17 cellular contexts compared by ENCODE assay signal in the genomic region with DNA sequence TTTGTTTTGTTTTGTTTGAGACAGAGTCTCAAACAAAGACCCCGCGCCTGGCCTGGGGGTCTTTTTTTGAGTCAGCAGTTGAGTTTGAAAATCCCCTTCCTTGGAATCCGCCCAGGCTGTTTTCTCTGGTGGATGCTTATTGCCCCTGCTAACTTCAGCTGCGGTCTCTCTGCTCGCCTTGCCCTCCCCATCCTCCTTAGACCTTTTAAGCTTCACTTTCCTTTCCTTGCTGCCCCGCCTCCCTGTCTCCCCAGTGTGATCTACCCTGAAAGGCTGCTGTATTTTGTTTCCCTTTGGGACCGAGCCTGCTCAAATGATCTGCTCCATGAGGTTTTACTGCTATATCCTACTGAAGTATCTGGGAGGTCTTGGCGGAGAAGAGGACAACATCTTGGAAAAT. TPM values are rescaled to one million over a fixed set of nuclear protein-coding genes. Genes with fewer than 3 reads are reported as not detected.
A peak's percentile ranks its signal among the peaks of the same experiment; 100 is the strongest.
DNase-seq lines count a peak whose midpoint lies in the region; ATAC-seq and TF ChIP-seq lines count a peak whose summit lies in the region.
"Had no signal": no experiment of that assay in that cellular context is flagged by ENCODE, and none has a peak within 500 bp of the region (broad histone marks: within the 10 kb centered on the region; RNA-seq: fewer than 3 reads in every experiment).

No MANE protein-coding gene starts in this region.

- TF ChIP-seq EP300 in stomach (IDR thresholded peaks at IDR 0.05): no peak

- H3K9me3 Mint-ChIP-seq in activated CD8-positive, alpha-beta memory T cell treated with anti-CD3 and anti-CD28 coated beads, Interleukin-2, amount 10 ng/mL, durations not matched to agents 7 days and 5 days (ENCODE audit: low read depth): no peaks in the 10 kb centered on the region
- H3K9me3 Mint-ChIP-seq in activated CD4-positive, alpha-beta memory T cell treated with anti-CD3 and anti-CD28 coated beads, Interleukin-2, amount 10 ng/mL, durations not matched to agents 7 days and 5 days: no peaks in the 10 kb centered on the region

- peaks cover 64% of the 10 kb centered on the region for H3K4me1 Mint-ChIP-seq in activated CD8-positive, alpha-beta memory T cell treated with anti-CD3 and anti-CD28 coated beads, Interleukin-2, amount 10 ng/mL, durations not matched to agents 7 days and 5 days
- H3K4me1 Mint-ChIP-seq in activated CD4-positive, alpha-beta memory T cell treated with anti-CD3 and anti-CD28 coated beads, Interleukin-2, amount 10 ng/mL, durations not matched to agents 7 days and 5 days: peaks cover 70% of the 10 kb centered on the region

- H3K27me3 Mint-ChIP-seq in activated CD8-positive, alpha-beta memory T cell treated with anti-CD3 and anti-CD28 coated beads, Interleukin-2, amount 10 ng/mL, durations not matched to agents 7 days and 5 days: no peaks in the 10 kb centered on the region
- H3K27me3 Mint-ChIP-seq in activated CD4-positive, alpha-beta memory T cell treated with anti-CD3 and anti-CD28 coated beads, Interleukin-2, amount 10 ng/mL, durations not matched to agents 7 days and 5 days: no peaks in the 10 kb centered on the region

- peaks cover 62% of the 10 kb centered on the region for H3K36me3 Mint-ChIP-seq in activated CD8-positive, alpha-beta memory T cell treated with anti-CD3 and anti-CD28 coated beads, Interleukin-2, amount 10 ng/mL, durations not matched to agents 7 days and 5 days
- H3K36me3 Mint-ChIP-seq in activated CD4-positive, alpha-beta memory T cell treated with anti-CD3 and anti-CD28 coated beads, Interleukin-2, amount 10 ng/mL, durations not matched to agents 7 days and 5 days (ENCODE audit: low read depth): peaks cover 65% of the 10 kb centered on the region

- WGBS in stomach, 5 donors: 78 to 83% (median 83%) methylated on average over 8 of the region's 8 CpGs

- peaks cover 0 to under 1% (median under 1%) of the 10 kb centered on the region in 4 donors for H3K36me3 ChIP-seq in stomach
- H3K36me3 ChIP-seq: adrenal gland, transverse colon had no signal

- TF ChIP-seq CTCF in stomach (IDR thresholded peaks at IDR 0.05): no peak

- intact Hi-C loops in stomach (cut with DNase I; ENCODE audit: low total_unique reads): no loop called here

- H3K4me3 ChIP-seq in stomach: no peak overlapping the region
- H3K4me3 ChIP-seq: A549, adrenal gland, mucosa of descending colon, transverse colon had no signal

- no peaks in the 10 kb centered on the region for H3K27me3 ChIP-seq in stomach
- H3K27me3 ChIP-seq: adrenal gland, transverse colon had no signal

- peak overlapping the region; percentile 96 for H3K27ac Mint-ChIP-seq in activated CD8-positive, alpha-beta memory T cell treated with anti-CD3 and anti-CD28 coated beads, Interleukin-2, amount 10 ng/mL, durations not matched to agents 7 days and 5 days
- peak overlapping the region; percentile 48 for H3K27ac Mint-ChIP-seq in activated CD4-positive, alpha-beta memory T cell treated with anti-CD3 and anti-CD28 coated beads, Interleukin-2, amount 10 ng/mL, durations not matched to agents 7 days and 5 days

- peak; percentile 82 for DNase-seq in activated CD8-positive, alpha-beta memory T cell treated with anti-CD3 and anti-CD28 coated beads, Interleukin-2, amount 10 ng/mL, durations not matched to agents 7 days and 5 days
- DNase-seq in activated CD8-positive, alpha-beta memory T cell treated with anti-CD3 and anti-CD28 coated beads for 24 hours: no peak
- DNase-seq in activated CD4-positive, alpha-beta memory T cell treated with anti-CD3 and anti-CD28 coated beads, Interleukin-2, amount 10 ng/mL, durations not matched to agents 7 days and 5 days: peak; percentile 51
- DNase-seq in ecto neural progenitor cell (ENCODE audit: low spot score) (peak; percentile 34), stomach (no peak), erythroblast (lab: John Stamatoyannopoulos, UW) (no peak), NCI-H748 treated with DMSO at 0.1 percent for 48 hours (lab: John Stamatoyannopoulos, UW) (no peak), SKM-1 (lab: John Stamatoyannopoulos, UW; ENCODE audit: unreplicated experiment) (no peak)
- DNase-seq: adrenal gland, DMS53, mucosa of descending colon, NCI-H1105 treated with DMSO at 0.1 percent for 48 hours, NCI-H69, retina, transverse colon had no signal

- POLR2A ChIA-PET in activated CD4-positive, alpha-beta memory T cell treated with anti-CD3 and anti-CD28 coated beads, Interleukin-2, amount 10 ng/mL, durations not matched to agents 7 days and 5 days (lab: Charles Lee): interaction anchor here (1.4 to 6.0 kb wide), 2 partner anchors 60 to 74 kb away, joined by 5 to 63 read pairs; a partner anchor contains a TSS

- peak overlapping the region; percentile 87 for H3K4me3 Mint-ChIP-seq in activated CD8-positive, alpha-beta memory T cell treated with anti-CD3 and anti-CD28 coated beads, Interleukin-2, amount 10 ng/mL, durations not matched to agents 7 days and 5 days
- H3K4me3 Mint-ChIP-seq in activated CD4-positive, alpha-beta memory T cell treated with anti-CD3 and anti-CD28 coated beads, Interleukin-2, amount 10 ng/mL, durations not matched to agents 7 days and 5 days: peak overlapping the region; percentile 93

- H3K27ac ChIP-seq in stomach: peak overlapping the region in 3 of 5 donors; percentile 38 to 56 (median 51)
- H3K27ac ChIP-seq: A549, adrenal gland, RWPE1 had no signal

- no peaks in the 10 kb centered on the region for H3K9me3 ChIP-seq in stomach
- H3K9me3 ChIP-seq: A549, adrenal gland, mucosa of descending colon, transverse colon had no signal

- TF ChIP-seq POLR2A in stomach (IDR thresholded peaks at IDR 0.05) (no peak), erythroblast (IDR thresholded peaks at IDR 0.05; ENCODE audit: low read length) (no peak)

- peaks cover 13 to 45% (median 22%) of the 10 kb centered on the region in 4 donors for H3K4me1 ChIP-seq in stomach
- H3K4me1 ChIP-seq: A549 had no signal

- CTCF ChIA-PET in activated CD8-positive, alpha-beta memory T cell treated with anti-CD3 and anti-CD28 coated beads, Interleukin-2, amount 10 ng/mL, durations not matched to agents 7 days and 5 days (lab: Charles Lee): interaction anchor here (0.9 to 2.7 kb wide), 2 partner anchors 16 to 75 kb away, joined by 3 to 7 read pairs; a partner anchor contains a TSS
- CTCF ChIA-PET in activated CD4-positive, alpha-beta memory T cell treated with anti-CD3 and anti-CD28 coated beads, Interleukin-2, amount 10 ng/mL, durations not matched to agents 7 days and 5 days (lab: Charles Lee): interaction anchor here (0.8 kb wide), 1 partner anchor 76 kb away, joined by 3 read pairs; no protein-coding TSS in a partner anchor

- ATAC-seq in activated CD8-positive, alpha-beta memory T cell treated with anti-CD3 and anti-CD28 coated beads, Interleukin-2, amount 10 ng/mL, durations not matched to agents 7 days and 5 days: peak; percentile 65
- ATAC-seq: A549, mucosa of descending colon had no signal

RNA-seq across cellular contexts. Expression of a gene that starts 2.5 kb away (rescaled TPM):
- 100 to 1,000 TPM in 1 of 2 experiments, 10 to 100 TPM in 1; 72.3 to 121 TPM for total RNA-seq in activated CD8-positive, alpha-beta memory T cell treated with anti-CD3 and anti-CD28 coated beads, Interleukin-2, amount 10 ng/mL, durations not matched to agents 7 days and 5 days
- total RNA-seq in activated CD4-positive, alpha-beta memory T cell treated with anti-CD3 and anti-CD28 coated beads, Interleukin-2, amount 10 ng/mL, durations not matched to agents 7 days and 5 days: 10 to 100 TPM; 74.6 to 75.1 TPM
- total RNA-seq in stomach: 1 to 10 TPM in 3 of 5 donors, under 1 TPM in 1, not detected in 1; 0.29 to 5.1 (median 2.9) TPM
- 1 to 10 TPM; 5.4 to 9.6 (median 5.8) TPM for polyA plus RNA-seq in stomach

RNA-seq across cellular contexts. Expression of a gene that starts 41.9 kb away (rescaled TPM):
- 1 to 10 TPM in 1 of 2 experiments, under 1 TPM in 1; 0.42 to 1.7 TPM for total RNA-seq in activated CD8-positive, alpha-beta memory T cell treated with anti-CD3 and anti-CD28 coated beads, Interleukin-2, amount 10 ng/mL, durations not matched to agents 7 days and 5 days
- 1 to 10 TPM in 1 of 2 experiments, under 1 TPM in 1; 0.88 to 1.4 TPM for total RNA-seq in activated CD4-positive, alpha-beta memory T cell treated with anti-CD3 and anti-CD28 coated beads, Interleukin-2, amount 10 ng/mL, durations not matched to agents 7 days and 5 days
- not detected for total RNA-seq in stomach
- 1 to 10 TPM; 3.1 to 4.1 (median 3.5) TPM for polyA plus RNA-seq in stomach

Comparison
In these comparisons a context has a peak if more than half of its experiments do, and no peak if none do; other contexts are left out.
1. DNase-seq: peak in activated CD8-positive, alpha-beta memory T cell treated with anti-CD3 and anti-CD28 coated beads, Interleukin-2, amount 10 ng/mL, durations not matched to agents 7 days and 5 days (single experiment), activated CD4-positive, alpha-beta memory T cell treated with anti-CD3 and anti-CD28 coated beads, Interleukin-2, amount 10 ng/mL, durations not matched to agents 7 days and 5 days (single experiment) and ecto neural progenitor cell (single experiment); none in activated CD8-positive, alpha-beta memory T cell treated with anti-CD3 and anti-CD28 coated beads for 24 hours (single experiment), stomach (single experiment), erythroblast (0 of 2), NCI-H748 treated with DMSO at 0.1 percent for 48 hours (single experiment) and SKM-1 (single experiment).
2. RNA of a gene that starts 2.5 kb away (total RNA-seq): 72.3 to 121 TPM in activated CD8-positive, alpha-beta memory T cell treated with anti-CD3 and anti-CD28 coated beads, Interleukin-2, amount 10 ng/mL, durations not matched to agents 7 days and 5 days and 74.6 to 75.1 TPM in activated CD4-positive, alpha-beta memory T cell treated with anti-CD3 and anti-CD28 coated beads, Interleukin-2, amount 10 ng/mL, durations not matched to agents 7 days and 5 days; 0.29 to 5.1 TPM in stomach; every median in the first group is over 10 times any median in the second.